ENCODE assay signal across 23 cellular contexts in the genomic region with DNA sequence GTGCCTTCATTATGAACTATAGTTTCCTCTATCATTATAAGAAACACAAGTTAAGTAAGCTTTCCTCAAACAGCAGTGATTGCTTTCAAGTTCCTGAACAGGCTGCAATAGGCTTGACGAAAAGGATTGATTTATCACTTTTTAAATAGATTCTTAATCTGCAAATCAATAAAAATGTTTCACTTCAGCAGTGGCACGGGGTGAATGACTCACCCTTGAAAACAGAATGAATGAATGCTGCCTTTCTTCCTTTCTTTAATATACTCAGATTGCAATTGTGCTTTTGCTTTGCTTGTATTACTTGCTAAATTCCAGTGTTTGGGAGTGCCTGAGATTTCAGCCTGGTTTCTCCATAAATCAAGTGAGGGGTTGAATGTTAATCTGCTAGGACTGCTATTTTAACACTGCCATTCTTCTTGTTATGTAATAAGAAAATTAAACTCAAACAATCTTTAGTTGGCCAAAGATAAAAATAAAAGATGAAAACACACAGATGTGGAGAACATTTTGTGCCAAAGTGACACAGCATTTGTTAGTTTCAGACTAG.
"Had no signal": no experiment of that assay in that cellular context is flagged by ENCODE, and none has a peak within 500 bp of the region (broad histone marks: within the 10 kb centered on the region; RNA-seq: fewer than 3 reads in every experiment).

No MANE protein-coding gene starts in this region.

- H3K4me1 ChIP-seq: gastrocnemius medialis, left ventricle myocardium inferior, right atrium auricular region, thyroid gland, uterus had no signal

- H3K36me3 Mint-ChIP-seq: naive B cell had no signal

- H3K36me3 ChIP-seq: brain microvascular endothelial cell, gastrocnemius medialis, left ventricle myocardium inferior, right atrium auricular region, thyroid gland, uterus had no signal

- H3K27ac Mint-ChIP-seq: activated naive CD4-positive, alpha-beta T cell treated with anti-CD3 and anti-CD28 coated beads for 36 hours; naive B cell; stimulated activated naive CD8-positive, alpha-beta T cell treated with anti-CD3 and anti-CD28 coated beads, Interleukin-15, Interleukin-2, amounts not matched to agents 100 ng/mL and 50 ng/mL, for 24 hours had no signal

- H3K4me3 ChIP-seq: gastrocnemius medialis, left ventricle myocardium inferior, right atrium auricular region, thyroid gland, uterus had no signal

- H3K27me3 Mint-ChIP-seq: naive B cell; stimulated activated naive CD8-positive, alpha-beta T cell treated with anti-CD3 and anti-CD28 coated beads, Interleukin-15, Interleukin-2, amounts not matched to agents 100 ng/mL and 50 ng/mL, for 24 hours had no signal

- ATAC-seq: activated T-cell treated with anti-CD3 and anti-CD28 coated beads, Interleukin-2, amount 50 U/mL, for 4 hours; gastrocnemius medialis had no signal

- H3K4me1 Mint-ChIP-seq: naive B cell had no signal

- H3K9me3 Mint-ChIP-seq: activated naive CD4-positive, alpha-beta T cell treated with anti-CD3 and anti-CD28 coated beads for 36 hours had no signal

- H3K27me3 ChIP-seq: brain microvascular endothelial cell, gastrocnemius medialis, right atrium auricular region, thyroid gland, uterus had no signal

- H3K27ac ChIP-seq: brain microvascular endothelial cell, gastrocnemius medialis, left ventricle myocardium inferior, right atrium auricular region, thyroid gland, uterus, VCaP had no signal

- H3K9me3 ChIP-seq: gastrocnemius medialis, right atrium auricular region, thyroid gland, uterus had no signal

- DNase-seq: activated CD4-positive, alpha-beta T cell treated with anti-CD3 and anti-CD28 coated beads, Interleukin-2, amount 50 U/mL, for 1 hour; activated CD4-positive, CD25-positive, alpha-beta regulatory T cell treated with anti-CD3 and anti-CD28 coated beads, Interleukin-2, amount 50 U/mL, for 72 hours; activated CD8-positive, alpha-beta memory T cell treated with anti-CD3 and anti-CD28 coated beads, Interleukin-2, amount 50 U/mL, for 4 hours; activated naive CD4-positive, alpha-beta T cell treated with anti-CD3 and anti-CD28 coated beads for 36 hours; activated T-cell treated with anti-CD3 and anti-CD28 coated beads, Interleukin-2, amount 50 U/mL, for 4 hours; brain microvascular endothelial cell; central memory CD4-positive, alpha-beta T cell; gastrocnemius medialis; head of caudate nucleus; kidney; left ventricle myocardium inferior; mammary epithelial cell; naive B cell; nucleus accumbens; posterior cingulate gyrus; stimulated activated CD4-positive, alpha-beta T cell treated with anti-CD3 and anti-CD28 coated beads, Interleukin-12 subunit alpha, Interleukin-12 subunit beta, amount 100 ng/mL, for 4 hours; stimulated activated CD4-positive, alpha-beta T cell treated with anti-CD3 and anti-CD28 coated beads, Interleukin-1b, Interleukin-23, amount 100 ng/mL, for 48 hours; T1000; thyroid gland; uterus had no signal

- H3K4me3 Mint-ChIP-seq: activated naive CD4-positive, alpha-beta T cell treated with anti-CD3 and anti-CD28 coated beads for 36 hours; activated T-cell treated with anti-CD3 and anti-CD28 coated beads, Interleukin-2, amount 50 U/mL, for 4 hours; naive B cell; stimulated activated naive CD8-positive, alpha-beta T cell treated with anti-CD3 and anti-CD28 coated beads, Interleukin-15, Interleukin-2, amounts not matched to agents 100 ng/mL and 50 ng/mL, for 24 hours had no signal
